21 cellular contexts compared by ENCODE assay signal in the genomic region with DNA sequence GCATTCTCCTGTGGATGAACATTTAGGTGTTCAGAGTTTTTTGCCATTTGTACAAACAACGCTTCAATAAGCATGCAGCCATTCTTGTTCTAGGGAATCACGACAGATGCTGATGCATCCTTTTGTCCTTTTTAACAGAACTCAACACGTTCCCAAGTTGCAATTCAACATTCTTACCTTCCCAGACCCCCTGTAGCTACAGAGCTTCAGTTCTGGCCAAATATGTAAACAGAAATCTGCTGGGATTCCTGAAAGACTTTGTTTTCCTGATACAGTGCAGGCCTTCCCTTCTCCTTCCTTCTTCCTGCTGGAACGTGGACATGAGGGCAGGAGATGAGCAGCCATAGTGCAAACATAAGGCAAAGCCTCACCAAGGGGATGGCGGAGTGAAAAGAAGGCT. TPM values are rescaled to one million over a fixed set of nuclear protein-coding genes. Genes with fewer than 3 reads are reported as not detected.
A peak's percentile ranks its signal among the peaks of the same experiment; 100 is the strongest.
DNase-seq lines count a peak whose midpoint lies in the region; ATAC-seq, FAIRE-seq and TF ChIP-seq lines count a peak whose summit lies in the region.
"Had no signal": no experiment of that assay in that cellular context is flagged by ENCODE, and none has a peak within 500 bp of the region (broad histone marks: within the 10 kb centered on the region; RNA-seq: fewer than 3 reads in every experiment).

No MANE protein-coding gene starts in this region.

- ATAC-seq in WTC11 (no peak), GM19035 (IDR thresholded peaks at IDR 0.05; ENCODE audit: unreplicated experiment) (no peak)
- ATAC-seq: HCT116 had no signal

- H3K27ac Mint-ChIP-seq in WTC11 (peak overlapping the region; percentile 19; the same call in 1 of the 2 replicates), H9 (no peak overlapping the region)
- H3K27ac Mint-ChIP-seq: CD4-positive, alpha-beta memory T cell had no signal

- H2AFZ ChIP-seq in H9 (ENCODE audit: low read length): no peak overlapping the region
- H2AFZ ChIP-seq: GM23248 had no signal

- H3K4me1 Mint-ChIP-seq in WTC11 (peaks cover 20% of the 10 kb centered on the region), H9 (peaks cover 6 to 11% of the 10 kb centered on the region in 2 experiments)
- H3K4me1 Mint-ChIP-seq: CD4-positive, alpha-beta memory T cell had no signal

- no peak overlapping the region for H4K91ac ChIP-seq in H9 (ENCODE audit: insufficient read length, low read depth, low read length)

- H3K18ac ChIP-seq in mesendoderm (ENCODE audit: low read length): no peak overlapping the region
- no peak overlapping the region for H3K18ac ChIP-seq in H9 (ENCODE audit: insufficient read length, low read depth, low read length)

- no peak for TF ChIP-seq CTCF in WTC11 (IDR thresholded peaks at IDR 0.05)
- TF ChIP-seq CTCF in H9 (conservative IDR thresholded peaks at IDR 0.05): no peak

- H4K8ac ChIP-seq in mesendoderm (ENCODE audit: low read depth, low read length) (no peak overlapping the region), H9 (replicated peaks; ENCODE audit: insufficient read length, low read depth, low read length) (no peak overlapping the region)

- DNase-seq in GM18507 (ENCODE audit: extremely low spot score, insufficient read length, low read depth) (no peak), WTC11 (ENCODE audit: low spot score) (no peak), mesendoderm (peak; percentile 41), H9 (no peak)
- DNase-seq in activated naive CD4-positive, alpha-beta T cell (lab: John Stamatoyannopoulos, UW): no peak
- DNase-seq: C1 segment of cervical spinal cord; Calu3; CD4-positive, alpha-beta memory T cell; COR-L47; DMS79; EL; GF-D8; GM23248 had no signal

- no peaks in the 10 kb centered on the region for H3K23me2 ChIP-seq in H9 (ENCODE audit: insufficient read length, low read depth, low read length, poor library complexity, severe bottlenecking)

- H3T11ph ChIP-seq in H9 (ENCODE audit: low read length): no peak overlapping the region

- no peaks in the 10 kb centered on the region for H3K27me3 Mint-ChIP-seq in WTC11 (ENCODE audit: low read depth)
- H3K27me3 Mint-ChIP-seq in H9 (ENCODE audit: low read depth): no peaks in the 10 kb centered on the region

- H2BK15ac ChIP-seq in mesendoderm (replicated peaks; ENCODE audit: low read depth): no peak overlapping the region
- no peak overlapping the region for H2BK15ac ChIP-seq in H9 (ENCODE audit: low read depth, low read length)

- no peak overlapping the region for H3K4me3 ChIP-seq in mesendoderm (ENCODE audit: low read length)
- H3K4me3 ChIP-seq: GM23248 had no signal

- H2AK5ac ChIP-seq in mesendoderm (ENCODE audit: low read length) (no peak overlapping the region), H9 (ENCODE audit: insufficient read length, low read length) (no peak overlapping the region)

- no peaks in the 10 kb centered on the region for H3K79me1 ChIP-seq in mesendoderm (ENCODE audit: low read length)
- no peaks in the 10 kb centered on the region for H3K79me1 ChIP-seq in H9 (ENCODE audit: insufficient read depth, low read depth, low read length, poor library complexity, severe bottlenecking)

- H3K27me3 ChIP-seq in mesendoderm (ENCODE audit: insufficient read depth, low read length, poor library complexity) (no peaks in the 10 kb centered on the region), H9 (ENCODE audit: insufficient read depth, low read length) (no peaks in the 10 kb centered on the region)

- H3K4me3 Mint-ChIP-seq in WTC11 (no peak overlapping the region), H9 (no peak overlapping the region)
- H3K4me3 Mint-ChIP-seq: CD4-positive, alpha-beta memory T cell had no signal

- H2BK5ac ChIP-seq in mesendoderm (ENCODE audit: low read length): no peak overlapping the region
- no peak overlapping the region for H2BK5ac ChIP-seq in H9 (ENCODE audit: insufficient read length, low read length)

- H3K4ac ChIP-seq in mesendoderm (ENCODE audit: low read depth, low read length): no peak overlapping the region
- no peak overlapping the region for H3K4ac ChIP-seq in H9 (ENCODE audit: low read depth, low read length)

- H3K9me3 Mint-ChIP-seq in WTC11 (peaks cover 11% of the 10 kb centered on the region), H9 (no peaks in the 10 kb centered on the region)

- no peak overlapping the region for H2BK12ac ChIP-seq in H9 (ENCODE audit: insufficient read length, low read depth, low read length)

- CTCF ChIA-PET in WTC11 (lab: Charles Lee): no interaction called here

- no peak overlapping the region for H3K56ac ChIP-seq in mesendoderm (ENCODE audit: low read length)
- H3K56ac ChIP-seq in H9 (ENCODE audit: insufficient read length, low read depth, low read length): no peak overlapping the region

- H3K79me2 ChIP-seq in mesendoderm (ENCODE audit: control insufficient read depth, insufficient read depth, low read length) (no peaks in the 10 kb centered on the region), H9 (ENCODE audit: insufficient read depth, low read length) (no peaks in the 10 kb centered on the region)

- no peak overlapping the region for H2BK120ac ChIP-seq in mesendoderm (ENCODE audit: low read depth, low read length)
- no peak overlapping the region for H2BK120ac ChIP-seq in H9 (ENCODE audit: low read depth, low read length, poor library complexity, severe bottlenecking)

- no peak overlapping the region for H4K5ac ChIP-seq in mesendoderm (ENCODE audit: low read length)
- no peak overlapping the region for H4K5ac ChIP-seq in H9 (ENCODE audit: insufficient read length, low read depth, low read length)

- POLR2A ChIA-PET in WTC11 (lab: Charles Lee): no interaction called here

- peak; percentile 12 for FAIRE-seq in GM18507 (lab: Jason Lieb, UNC)
- FAIRE-seq: GM12891, GM19239, H54 had no signal

- no CpG with 5 or more reads among the region's 5 CpGs for WGBS in mesendoderm (ENCODE audit: extremely low coverage, insufficient coverage, low lambda C conversion rate)
- no CpG with 5 or more reads among the region's 5 CpGs for WGBS in H9 (ENCODE audit: extremely low coverage, insufficient read length, low lambda C conversion rate)

- H3K14ac ChIP-seq in H9 (ENCODE audit: insufficient read depth, low read length): no peak overlapping the region

- H3K4me1 ChIP-seq in mesendoderm (ENCODE audit: control insufficient read depth, low read depth, low read length) (no peaks in the 10 kb centered on the region), H9 (ENCODE audit: insufficient read depth, low read length) (no peaks in the 10 kb centered on the region)

- H2BK20ac ChIP-seq in H9 (ENCODE audit: low read depth, low read length, poor library complexity, severe bottlenecking): no peak overlapping the region

- H4K20me1 ChIP-seq in H9 (ENCODE audit: control insufficient read depth, insufficient read depth, insufficient read length): no peaks in the 10 kb centered on the region

- H3K9me3 ChIP-seq in H9 (ENCODE audit: control insufficient read depth, low read depth, low read length): no peaks in the 10 kb centered on the region

- no peaks in the 10 kb centered on the region for H3K36me3 ChIP-seq in mesendoderm (ENCODE audit: control insufficient read depth, insufficient read depth, low read length)

- H3K36me3 Mint-ChIP-seq in WTC11: peaks cover 12% of the 10 kb centered on the region
- peaks cover 0 to 4% (median 1%) of the 10 kb centered on the region in 3 experiments; a peak in 4 of 7 replicates for H3K36me3 Mint-ChIP-seq in H9 (ENCODE audit: insufficient read depth in 1 of 3, low read depth in 3 of 3)
- H3K36me3 Mint-ChIP-seq: CD4-positive, alpha-beta memory T cell had no signal

- H3K4me2 ChIP-seq in mesendoderm (ENCODE audit: low read length) (no peak overlapping the region), H9 (ENCODE audit: insufficient read depth, insufficient read length, low read length) (no peak overlapping the region)

- H3K23ac ChIP-seq in mesendoderm (ENCODE audit: low read length) (no peak overlapping the region), H9 (ENCODE audit: insufficient read length, low read depth, low read length) (no peak overlapping the region)

- H3K27ac ChIP-seq in mesendoderm (ENCODE audit: low read depth, low read length): no peak overlapping the region
- no peak overlapping the region for H3K27ac ChIP-seq in H9 (ENCODE audit: insufficient read length, low read depth, low read length)
- H3K27ac ChIP-seq: GM23248 had no signal

- H3K9ac ChIP-seq in mesendoderm (ENCODE audit: low read length): no peak overlapping the region
- H3K9ac ChIP-seq in H9 (ENCODE audit: extremely low read depth, insufficient read length, low read length): no peak overlapping the region
- H3K9ac ChIP-seq: GM23248 had no signal

TF ChIP-seq in WTC11, 78 proteins besides CTCF, POLR2A, EP300 and RAD21:
- TF ChIP-seq ZNF671 (CRISPR knock-in tag; IDR thresholded peaks at IDR 0.05) (no peak), GTF2I (CRISPR knock-in tag; conservative IDR thresholded peaks at IDR 0.05) (0 out of 2 replicates have a peak, but pooled peaks have one; percentile 10)
- TF ChIP-seq, protein P1, sequence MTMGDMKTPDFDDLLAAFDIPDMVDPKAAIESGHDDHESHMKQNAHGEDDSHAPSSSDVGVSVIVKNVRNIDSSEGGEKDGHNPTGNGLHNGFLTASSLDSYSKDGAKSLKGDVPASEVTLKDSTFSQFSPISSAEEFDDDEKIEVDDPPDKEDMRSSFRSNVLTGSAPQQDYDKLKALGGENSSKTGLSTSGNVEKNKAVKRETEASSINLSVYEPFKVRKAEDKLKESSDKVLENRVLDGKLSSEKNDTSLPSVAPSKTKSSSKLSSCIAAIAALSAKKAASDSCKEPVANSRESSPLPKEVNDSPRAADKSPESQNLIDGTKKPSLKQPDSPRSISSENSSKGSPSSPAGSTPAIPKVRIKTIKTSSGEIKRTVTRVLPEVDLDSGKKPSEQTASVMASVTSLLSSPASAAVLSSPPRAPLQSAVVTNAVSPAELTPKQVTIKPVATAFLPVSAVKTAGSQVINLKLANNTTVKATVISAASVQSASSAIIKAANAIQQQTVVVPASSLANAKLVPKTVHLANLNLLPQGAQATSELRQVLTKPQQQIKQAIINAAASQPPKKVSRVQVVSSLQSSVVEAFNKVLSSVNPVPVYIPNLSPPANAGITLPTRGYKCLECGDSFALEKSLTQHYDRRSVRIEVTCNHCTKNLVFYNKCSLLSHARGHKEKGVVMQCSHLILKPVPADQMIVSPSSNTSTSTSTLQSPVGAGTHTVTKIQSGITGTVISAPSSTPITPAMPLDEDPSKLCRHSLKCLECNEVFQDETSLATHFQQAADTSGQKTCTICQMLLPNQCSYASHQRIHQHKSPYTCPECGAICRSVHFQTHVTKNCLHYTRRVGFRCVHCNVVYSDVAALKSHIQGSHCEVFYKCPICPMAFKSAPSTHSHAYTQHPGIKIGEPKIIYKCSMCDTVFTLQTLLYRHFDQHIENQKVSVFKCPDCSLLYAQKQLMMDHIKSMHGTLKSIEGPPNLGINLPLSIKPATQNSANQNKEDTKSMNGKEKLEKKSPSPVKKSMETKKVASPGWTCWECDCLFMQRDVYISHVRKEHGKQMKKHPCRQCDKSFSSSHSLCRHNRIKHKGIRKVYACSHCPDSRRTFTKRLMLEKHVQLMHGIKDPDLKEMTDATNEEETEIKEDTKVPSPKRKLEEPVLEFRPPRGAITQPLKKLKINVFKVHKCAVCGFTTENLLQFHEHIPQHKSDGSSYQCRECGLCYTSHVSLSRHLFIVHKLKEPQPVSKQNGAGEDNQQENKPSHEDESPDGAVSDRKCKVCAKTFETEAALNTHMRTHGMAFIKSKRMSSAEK (CRISPR knock-in tag; IDR thresholded peaks at IDR 0.05; ENCODE audit: borderline replicate concordance): no peak

RNA-seq across cellular contexts. Expression of gene SPATA12, which starts 59.1 kb away (rescaled TPM):
- total RNA-seq in WTC11 (2021) (0.18 to 0.39 TPM (median 0.37 TPM) in 3 replicates), H9 (2021) (0.11 and 0.22 TPM in 2 replicates)
- polyA plus RNA-seq in mesendoderm (2013, experiment 1 of 2): 0.49 TPM
- polyA plus RNA-seq in mesendoderm (2013, experiment 2 of 2): 0.56 TPM
- total RNA-seq: A673; CD4-positive, alpha-beta memory T cell; G401; GM23248 had no signal
- polyA plus RNA-seq: BJ; CD4-positive, alpha-beta memory T cell; GM23248 had no signal
